Comparison of ENCODE assay signal across 25 cellular contexts in the genomic region with DNA sequence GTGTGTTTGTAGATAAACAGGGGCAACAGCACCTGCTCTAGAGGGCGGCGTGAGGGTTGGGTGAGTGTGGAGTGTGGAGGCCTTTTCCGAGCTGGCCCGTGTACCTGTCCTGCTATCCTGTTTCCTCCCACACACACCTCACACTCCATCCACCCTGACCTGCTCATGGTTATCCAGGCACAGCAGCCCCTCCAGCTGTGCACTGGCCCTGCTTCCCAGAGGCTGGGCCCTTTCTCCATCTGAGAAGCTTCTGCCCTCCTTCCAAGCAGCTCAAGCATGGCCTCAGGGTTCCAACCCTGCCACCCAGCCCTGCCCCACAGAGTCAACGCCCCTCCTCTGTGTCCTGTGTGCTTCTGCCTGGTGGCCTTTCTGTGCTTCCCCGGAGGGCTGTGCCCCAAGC.
DNase-seq lines count a peak whose midpoint lies in the region; ATAC-seq, FAIRE-seq and TF ChIP-seq lines count a peak whose summit lies in the region.
"Had no signal": no experiment of that assay in that cellular context is flagged by ENCODE, and none has a peak within 500 bp of the region (broad histone marks: within the 10 kb centered on the region; RNA-seq: fewer than 3 reads in every experiment).

No MANE protein-coding gene starts in this region.

- ATAC-seq in activated naive CD4-positive, alpha-beta T cell treated with anti-CD3 and anti-CD28 coated beads, Interleukin-2, amount 50 U/mL, for 72 hours: no peak
- ATAC-seq in stimulated activated naive CD8-positive, alpha-beta T cell treated with anti-CD3 and anti-CD28 coated beads, Interleukin-15, amount 100 ng/mL, for 72 hours: no peak
- ATAC-seq: HCT116 had no signal

- H3K27ac ChIP-seq in H9 (ENCODE audit: insufficient read length, low read depth, low read length) (no peak overlapping the region), H1 (ENCODE audit: low read depth, low read length) (no peak overlapping the region), mammary epithelial cell (ENCODE audit: insufficient read depth, low read depth, low read length) (no peak overlapping the region)
- H3K27ac ChIP-seq: GM23248, HL-60 had no signal

- no peak for TF ChIP-seq RAD21 in H1 (IDR thresholded peaks at IDR 0.05 in 1 of 2, conservative IDR thresholded peaks at IDR 0.05 in 1 of 2; ENCODE audit: low read depth in 2 of 2, low read length in 2 of 2)

- no peak overlapping the region for H2BK20ac ChIP-seq in H9 (ENCODE audit: low read depth, low read length, poor library complexity, severe bottlenecking)
- H2BK20ac ChIP-seq in H1 (ENCODE audit: low read length): no peak overlapping the region

- H3K56ac ChIP-seq in H9 (ENCODE audit: insufficient read length, low read depth, low read length) (no peak overlapping the region), H1 (replicated peaks; ENCODE audit: insufficient read length, low read depth, low read length) (no peak overlapping the region)

- no peak overlapping the region for H2BK5ac ChIP-seq in H9 (ENCODE audit: insufficient read length, low read length)
- no peak overlapping the region; the same call in 1 of the 2 replicates for H2BK5ac ChIP-seq in H1 (ENCODE audit: low read depth, low read length)

- H3K4me2 ChIP-seq in H9 (ENCODE audit: insufficient read depth, insufficient read length, low read length) (no peak overlapping the region), H1 (ENCODE audit: insufficient read depth in 1 of 2, low read depth in 2 of 2, low read length in 2 of 2) (no peak overlapping the region), mammary epithelial cell (ENCODE audit: insufficient read depth, low read depth, low read length) (no peak overlapping the region)

- H3K4me3 ChIP-seq in H1 (ENCODE audit: extremely low read depth in 1 of 4, insufficient read depth in 2 of 4, low read depth in 3 of 4, low read length in 4 of 4): no peak overlapping the region
- H3K4me3 ChIP-seq in mammary epithelial cell (replicated peaks in 1 of 3; ENCODE audit: insufficient read depth in 1 of 3, low read depth in 2 of 3, low read length in 3 of 3): no peak overlapping the region
- H3K4me3 ChIP-seq: GM23248 had no signal

- no peaks in the 10 kb centered on the region for H3K9me3 ChIP-seq in H9 (ENCODE audit: control insufficient read depth, low read depth, low read length)
- no peaks in the 10 kb centered on the region; a peak in 1 of 4 replicates for H3K9me3 ChIP-seq in H1 (ENCODE audit: insufficient read depth in 2 of 2, low read depth in 1 of 2, low read length in 1 of 2)
- H3K9me3 ChIP-seq in mammary epithelial cell (replicated peaks; ENCODE audit: insufficient read depth, low read length): peaks cover 26% of the 10 kb centered on the region
- H3K9me3 ChIP-seq: BE2C had no signal

- H4K20me1 ChIP-seq in H9 (ENCODE audit: control insufficient read depth, insufficient read depth, insufficient read length) (no peaks in the 10 kb centered on the region), H1 (replicated peaks in 1 of 2; ENCODE audit: control insufficient read depth in 1 of 2, insufficient read depth in 2 of 2, low read length in 2 of 2) (no peaks in the 10 kb centered on the region), mammary epithelial cell (ENCODE audit: insufficient read depth, low read length) (no peaks in the 10 kb centered on the region)

- no peak for DNase-seq in H9
- no peak for DNase-seq in H1 (ENCODE audit: low read depth in 1 of 2, low spot score in 2 of 2)
- DNase-seq in neural crest cell (ENCODE audit: low read depth, low spot score): no peak
- DNase-seq in activated naive CD4-positive, alpha-beta T cell treated with anti-CD3 and anti-CD28 coated beads, Interleukin-2, amount 50 U/mL, for 72 hours (ENCODE audit: low spot score in 2 of 2): no peak
- DNase-seq in mammary epithelial cell: no peak
- no peak for DNase-seq in stimulated activated naive CD8-positive, alpha-beta T cell treated with anti-CD3 and anti-CD28 coated beads, Interleukin-15, amount 100 ng/mL, for 72 hours
- DNase-seq: ACHN; BE2C; C1 segment of cervical spinal cord; CD4-positive, CD25-positive, alpha-beta regulatory T cell; CD8-positive, alpha-beta memory T cell; COR-L47; DMS 273 treated with DMSO at 0.1 percent for 48 hours; DMS53; DND-41; EL; GM23248; HFFc6; IMR-90 had no signal

- no peak overlapping the region for H2BK12ac ChIP-seq in H9 (ENCODE audit: insufficient read length, low read depth, low read length)
- H2BK12ac ChIP-seq in H1 (ENCODE audit: low read depth, low read length): 0 out of 2 replicates have a peak overlapping the region, but pooled peaks have one; percentile 17

- peaks cover 6 to 26% (median 13%) of the 10 kb centered on the region in 3 experiments for H3K36me3 Mint-ChIP-seq in H9 (ENCODE audit: insufficient read depth in 1 of 3, low read depth in 3 of 3)
- no peaks in the 10 kb centered on the region for H3K36me3 Mint-ChIP-seq in neural crest cell (ENCODE audit: low read depth)
- H3K36me3 Mint-ChIP-seq in activated naive CD4-positive, alpha-beta T cell treated with anti-CD3 and anti-CD28 coated beads, Interleukin-2, amount 50 U/mL, for 72 hours: peaks cover 0 to 2% of the 10 kb centered on the region in 2 donors
- H3K36me3 Mint-ChIP-seq: CD4-positive, CD25-positive, alpha-beta regulatory T cell; CD8-positive, alpha-beta memory T cell had no signal

- H2AK5ac ChIP-seq in H9 (ENCODE audit: insufficient read length, low read length): no peak overlapping the region
- H2AK5ac ChIP-seq in H1 (ENCODE audit: low read depth, low read length): no peak overlapping the region

- H2AFZ ChIP-seq in H9 (ENCODE audit: low read length) (no peak overlapping the region), H1 (ENCODE audit: low read length) (no peak overlapping the region), mammary epithelial cell (ENCODE audit: low read depth, low read length) (no peak overlapping the region)
- H2AFZ ChIP-seq: GM23248 had no signal

- H3K27me3 ChIP-seq in H9 (ENCODE audit: insufficient read depth, low read length) (no peaks in the 10 kb centered on the region), H1 (replicated peaks in 1 of 4; ENCODE audit: control insufficient read depth in 3 of 4, extremely low read depth in 1 of 4, insufficient read depth in 3 of 4, low read length in 3 of 4) (no peaks in the 10 kb centered on the region; a peak in 1 of 7 replicates), mammary epithelial cell (ENCODE audit: insufficient read depth, low read length) (no peaks in the 10 kb centered on the region)

- H3K27me3 Mint-ChIP-seq in H9 (ENCODE audit: low read depth) (peaks cover 24% of the 10 kb centered on the region), neural crest cell (ENCODE audit: low read depth) (no peaks in the 10 kb centered on the region)
- peaks cover 12% of the 10 kb centered on the region for H3K27me3 Mint-ChIP-seq in stimulated activated naive CD8-positive, alpha-beta T cell treated with anti-CD3 and anti-CD28 coated beads, Interleukin-15, amount 100 ng/mL, for 72 hours

- no peaks in the 10 kb centered on the region for H3K79me2 ChIP-seq in H9 (ENCODE audit: insufficient read depth, low read length)
- no peaks in the 10 kb centered on the region for H3K79me2 ChIP-seq in H1 (ENCODE audit: control insufficient read depth in 1 of 2, insufficient read depth in 2 of 2, low read length in 2 of 2)
- no peaks in the 10 kb centered on the region for H3K79me2 ChIP-seq in mammary epithelial cell (ENCODE audit: insufficient read depth, low read length)

- H3K18ac ChIP-seq in H9 (ENCODE audit: insufficient read length, low read depth, low read length) (no peak overlapping the region), H1 (ENCODE audit: extremely low read depth, low read length) (peak overlapping the region; percentile 43; the same call in 1 of the 2 replicates)

- POLR2A ChIA-PET in H1 (lab: Charles Lee; ENCODE audit: partially characterized antibody): no interaction called here

- no peak overlapping the region for H2BK15ac ChIP-seq in H9 (ENCODE audit: low read depth, low read length)
- H2BK15ac ChIP-seq in H1 (ENCODE audit: low read length): 0 out of 2 replicates have a peak overlapping the region, but pooled peaks have one; percentile 29

- no peak for TF ChIP-seq EP300 in H1 (IDR thresholded peaks at IDR 0.05; ENCODE audit: borderline replicate concordance in 1 of 2, low read depth in 2 of 2, low read length in 2 of 2)

- H3K4me3 Mint-ChIP-seq in H9: no peak overlapping the region
- H3K4me3 Mint-ChIP-seq in neural crest cell: no peak overlapping the region
- no peak overlapping the region for H3K4me3 Mint-ChIP-seq in stimulated activated naive CD8-positive, alpha-beta T cell treated with anti-CD3 and anti-CD28 coated beads, Interleukin-15, amount 100 ng/mL, for 72 hours
- H3K4me3 Mint-ChIP-seq: CD4-positive, CD25-positive, alpha-beta regulatory T cell; CD8-positive, alpha-beta memory T cell; HFFc6 had no signal

- H3K9ac ChIP-seq in H9 (ENCODE audit: extremely low read depth, insufficient read length, low read length) (no peak overlapping the region), H1 (replicated peaks in 1 of 4; ENCODE audit: extremely low read depth in 1 of 4, low read depth in 3 of 4, low read length in 3 of 4) (no peak overlapping the region), mammary epithelial cell (ENCODE audit: insufficient read depth, low read length) (no peak overlapping the region)
- H3K9ac ChIP-seq: GM23248 had no signal

- H4K5ac ChIP-seq in H9 (ENCODE audit: insufficient read length, low read depth, low read length) (no peak overlapping the region), H1 (ENCODE audit: insufficient read length, low read depth, low read length) (no peak overlapping the region)

- H4K8ac ChIP-seq in H9 (replicated peaks; ENCODE audit: insufficient read length, low read depth, low read length): no peak overlapping the region
- H4K8ac ChIP-seq in H1 (ENCODE audit: extremely low read depth, insufficient read depth, low read length): no peak overlapping the region

- no TSS peak for BruUV-seq in mammary epithelial cell (replicated peaks; lab: Mats Ljungman, UMichigan)

- dilution Hi-C loops in mammary epithelial cell (cut with HindIII; ENCODE audit: low sequenced_read_pairs): no loop called here

- no peak for FAIRE-seq in H1 (lab: Jason Lieb, UNC)
- FAIRE-seq: A204.1, G401.6, GM12891, H54 had no signal

- H3K23me2 ChIP-seq in H9 (ENCODE audit: insufficient read length, low read depth, low read length, poor library complexity, severe bottlenecking): no peaks in the 10 kb centered on the region
- H3K23me2 ChIP-seq in H1 (ENCODE audit: low read depth, low read length): no peaks in the 10 kb centered on the region; the same call in 1 of the 2 replicates

- peak overlapping the region; percentile 63; the same call in 1 of the 2 replicates for H3K14ac ChIP-seq in H9 (ENCODE audit: insufficient read depth, low read length)
- no peak overlapping the region for H3K14ac ChIP-seq in H1 (ENCODE audit: insufficient read length)

- H3K23ac ChIP-seq in H9 (ENCODE audit: insufficient read length, low read depth, low read length) (no peak overlapping the region), H1 (ENCODE audit: insufficient read length) (no peak overlapping the region)

- no peaks in the 10 kb centered on the region for H3K79me1 ChIP-seq in H9 (ENCODE audit: insufficient read depth, low read depth, low read length, poor library complexity, severe bottlenecking)
- no peaks in the 10 kb centered on the region for H3K79me1 ChIP-seq in H1 (ENCODE audit: low read depth, low read length)

- H3K9me3 Mint-ChIP-seq in H9 (peaks cover 21 to 22% of the 10 kb centered on the region in 2 experiments), neural crest cell (peaks cover 1% of the 10 kb centered on the region)
- peaks cover 2 to 3% of the 10 kb centered on the region in 2 donors for H3K9me3 Mint-ChIP-seq in activated naive CD4-positive, alpha-beta T cell treated with anti-CD3 and anti-CD28 coated beads, Interleukin-2, amount 50 U/mL, for 72 hours
- peaks cover 4 to 6% of the 10 kb centered on the region in 2 donors for H3K9me3 Mint-ChIP-seq in stimulated activated naive CD8-positive, alpha-beta T cell treated with anti-CD3 and anti-CD28 coated beads, Interleukin-15, amount 100 ng/mL, for 72 hours

- peaks cover under 1% of the 10 kb centered on the region; the same call in 1 of the 2 replicates for H3K4me1 ChIP-seq in H9 (ENCODE audit: insufficient read depth, low read length)
- H3K4me1 ChIP-seq in H1 (replicated peaks in 1 of 4; ENCODE audit: control insufficient read depth in 3 of 4, insufficient read depth in 4 of 4, low read length in 3 of 4): peaks cover 0 to 3% (median 0%) of the 10 kb centered on the region in 4 experiments; a peak in 2 of 7 replicates
- no peaks in the 10 kb centered on the region for H3K4me1 ChIP-seq in mammary epithelial cell (ENCODE audit: insufficient read depth, low read length)
- H3K4me1 ChIP-seq: BE2C had no signal

- WGBS in H9 (ENCODE audit: extremely low coverage, insufficient read length, low lambda C conversion rate): no CpG with 5 or more reads among the region's 6 CpGs
- WGBS in H1 (ENCODE audit: extremely low coverage in 1 of 2, insufficient coverage in 1 of 2, insufficient read length in 1 of 2, insufficient replicate concordance in 2 of 2, low coverage in 1 of 2, low lambda C conversion rate in 2 of 2, missing lambda C conversion rate in 1 of 2), 2 experiments: 89% methylated on average over 5 of the region's 6 CpGs; no CpG with 5 or more reads in 1 of the 2 experiments
- WGBS in mammary epithelial cell (ENCODE audit: low coverage, missing lambda C conversion rate): 48% methylated on average over 4 of the region's 6 CpGs

- no peak overlapping the region for H4K91ac ChIP-seq in H9 (ENCODE audit: insufficient read length, low read depth, low read length)
- H4K91ac ChIP-seq in H1 (replicated peaks; ENCODE audit: insufficient read length, low read length): peak overlapping the region; percentile 19

- CTCF ChIA-PET in H1 (lab: Charles Lee; ENCODE audit: partially characterized antibody): interaction anchor here (1.5 kb wide), 1 partner anchor 50 kb away, joined by 3 read pairs; no protein-coding TSS in a partner anchor
- CTCF ChIA-PET in mammary epithelial cell (lab: Charles Lee; ENCODE audit: low non-redundant PET): no interaction called here

- no peak for TF ChIP-seq CTCF in H9 (conservative IDR thresholded peaks at IDR 0.05)
- TF ChIP-seq CTCF in H1 (IDR thresholded peaks at IDR 0.05; ENCODE audit: control extremely low read depth in 1 of 3, insufficient read depth in 1 of 3, low read depth in 1 of 3, low read length in 3 of 3): no peak
- TF ChIP-seq CTCF in neural crest cell (conservative IDR thresholded peaks at IDR 0.05): no peak
- no peak for TF ChIP-seq CTCF in mammary epithelial cell (conservative IDR thresholded peaks at IDR 0.05 in 1 of 2, IDR thresholded peaks at IDR 0.05 in 1 of 2; ENCODE audit: extremely low read depth in 1 of 2, insufficient read depth in 1 of 2, low read depth in 1 of 2, low read length in 2 of 2)

- H3T11ph ChIP-seq in H9 (ENCODE audit: low read length): no peak overlapping the region

- no peak for TF ChIP-seq POLR2A in H1 (IDR thresholded peaks at IDR 0.05; ENCODE audit: control extremely low read depth in 1 of 2, low read depth in 2 of 2, low read length in 2 of 2)

- H2BK120ac ChIP-seq in H9 (ENCODE audit: low read depth, low read length, poor library complexity, severe bottlenecking): no peak overlapping the region
- no peak overlapping the region for H2BK120ac ChIP-seq in H1 (replicated peaks; ENCODE audit: low read depth, low read length)

- H3K27ac Mint-ChIP-seq in H9 (peak overlapping the region in 1 of 3 experiments; percentile 91; a peak in 1 of 7 replicates), neural crest cell (ENCODE audit: unreplicated experiment) (peak overlapping the region; percentile 45)
- no peak overlapping the region for H3K27ac Mint-ChIP-seq in activated naive CD4-positive, alpha-beta T cell treated with anti-CD3 and anti-CD28 coated beads, Interleukin-2, amount 50 U/mL, for 72 hours
- H3K27ac Mint-ChIP-seq in stimulated activated naive CD8-positive, alpha-beta T cell treated with anti-CD3 and anti-CD28 coated beads, Interleukin-15, amount 100 ng/mL, for 72 hours: peak overlapping the region in 1 of 2 donors; percentile 87
- H3K27ac Mint-ChIP-seq: CD4-positive, CD25-positive, alpha-beta regulatory T cell; CD8-positive, alpha-beta memory T cell; HFFc6 had no signal

- intact Hi-C loops in mammary epithelial cell (cut with micrococcal nuclease): no loop called here

- H3K4me1 Mint-ChIP-seq in H9: peaks cover 5 to 14% of the 10 kb centered on the region in 2 experiments
- H3K4me1 Mint-ChIP-seq in neural crest cell: peaks cover 47% of the 10 kb centered on the region
- H3K4me1 Mint-ChIP-seq in stimulated activated naive CD8-positive, alpha-beta T cell treated with anti-CD3 and anti-CD28 coated beads, Interleukin-15, amount 100 ng/mL, for 72 hours: no peaks in the 10 kb centered on the region
- H3K4me1 Mint-ChIP-seq: CD4-positive, CD25-positive, alpha-beta regulatory T cell; CD8-positive, alpha-beta memory T cell had no signal

- H3K36me3 ChIP-seq in H1 (ENCODE audit: control insufficient read depth in 2 of 4, insufficient read depth in 4 of 4, low read length in 3 of 4) (no peaks in the 10 kb centered on the region), mammary epithelial cell (ENCODE audit: insufficient read depth, low read length) (no peaks in the 10 kb centered on the region)
- H3K36me3 ChIP-seq: BE2C had no signal

- H3K4ac ChIP-seq in H9 (ENCODE audit: low read depth, low read length) (no peak overlapping the region), H1 (replicated peaks; ENCODE audit: insufficient read length, low read depth, low read length) (peak overlapping the region; percentile 71)

- in situ Hi-C loops in mammary epithelial cell (cut with MboI; ENCODE audit: low sequenced_read_pairs in 2 of 2): no loop called here
